In the genomic region with DNA sequence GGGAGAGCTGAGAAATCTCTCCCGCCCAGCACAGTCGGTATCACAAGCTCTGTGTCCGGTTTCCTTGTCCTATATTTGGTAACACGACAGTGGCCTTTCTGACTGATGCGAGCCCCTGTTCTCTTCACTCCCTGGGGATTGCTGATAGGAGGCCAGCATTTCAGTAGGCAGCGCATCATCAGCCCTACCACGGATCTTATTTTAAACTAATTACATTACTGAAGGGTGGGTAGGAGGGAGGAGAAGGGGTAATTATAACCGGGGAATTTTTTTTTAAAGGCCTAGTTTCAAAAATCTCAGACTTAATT, we compare ENCODE assay signal across 1 cellular context.
TF ChIP-seq lines count a peak whose summit lies in the region.

No MANE protein-coding gene starts in this region.

TF ChIP-seq in SK-N-SH, 30 proteins besides CTCF, POLR2A, EP300 and RAD21 (continued from another document):
- TF ChIP-seq, protein P1, sequence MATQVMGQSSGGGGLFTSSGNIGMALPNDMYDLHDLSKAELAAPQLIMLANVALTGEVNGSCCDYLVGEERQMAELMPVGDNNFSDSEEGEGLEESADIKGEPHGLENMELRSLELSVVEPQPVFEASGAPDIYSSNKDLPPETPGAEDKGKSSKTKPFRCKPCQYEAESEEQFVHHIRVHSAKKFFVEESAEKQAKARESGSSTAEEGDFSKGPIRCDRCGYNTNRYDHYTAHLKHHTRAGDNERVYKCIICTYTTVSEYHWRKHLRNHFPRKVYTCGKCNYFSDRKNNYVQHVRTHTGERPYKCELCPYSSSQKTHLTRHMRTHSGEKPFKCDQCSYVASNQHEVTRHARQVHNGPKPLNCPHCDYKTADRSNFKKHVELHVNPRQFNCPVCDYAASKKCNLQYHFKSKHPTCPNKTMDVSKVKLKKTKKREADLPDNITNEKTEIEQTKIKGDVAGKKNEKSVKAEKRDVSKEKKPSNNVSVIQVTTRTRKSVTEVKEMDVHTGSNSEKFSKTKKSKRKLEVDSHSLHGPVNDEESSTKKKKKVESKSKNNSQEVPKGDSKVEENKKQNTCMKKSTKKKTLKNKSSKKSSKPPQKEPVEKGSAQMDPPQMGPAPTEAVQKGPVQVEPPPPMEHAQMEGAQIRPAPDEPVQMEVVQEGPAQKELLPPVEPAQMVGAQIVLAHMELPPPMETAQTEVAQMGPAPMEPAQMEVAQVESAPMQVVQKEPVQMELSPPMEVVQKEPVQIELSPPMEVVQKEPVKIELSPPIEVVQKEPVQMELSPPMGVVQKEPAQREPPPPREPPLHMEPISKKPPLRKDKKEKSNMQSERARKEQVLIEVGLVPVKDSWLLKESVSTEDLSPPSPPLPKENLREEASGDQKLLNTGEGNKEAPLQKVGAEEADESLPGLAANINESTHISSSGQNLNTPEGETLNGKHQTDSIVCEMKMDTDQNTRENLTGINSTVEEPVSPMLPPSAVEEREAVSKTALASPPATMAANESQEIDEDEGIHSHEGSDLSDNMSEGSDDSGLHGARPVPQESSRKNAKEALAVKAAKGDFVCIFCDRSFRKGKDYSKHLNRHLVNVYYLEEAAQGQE (IDR thresholded peaks at IDR 0.05; ENCODE audit: low read depth, low read length): no peak
- TF ChIP-seq FOSL2 (IDR thresholded peaks at IDR 0.05; ENCODE audit: borderline replicate concordance, low read depth) (no peak), RFX5 (IDR thresholded peaks at IDR 0.05; ENCODE audit: low read length) (no peak), SIN3A (IDR thresholded peaks at IDR 0.05; ENCODE audit: borderline replicate concordance, low read depth, low read length) (no peak)
